8 cellular contexts compared by ENCODE assay signal in genomic region chr20:1266167-1266973, GRCh38.
DNase-seq lines count a peak whose midpoint lies in the region; ATAC-seq lines count a peak whose summit lies in the region.

TSS of gene SNPH (plus strand) at chr20:1266294. CDS start at chr20:1296240, 29,946 bp downstream.

- H3K27ac ChIP-seq in caudate nucleus (ENCODE audit: low read depth, low read length), result peak within 1 kb of the TSS; percentile 58

- peak; percentile 81 for ATAC-seq in GM19463 (IDR thresholded peaks at IDR 0.05; ENCODE audit: unreplicated experiment)
- ATAC-seq in activated CD4-positive, CD25-positive, alpha-beta regulatory T cell treated with anti-CD3 and anti-CD28 coated beads, Interleukin-2, amount 50 U/mL, for 24 hours, result peak; percentile 93 to 95

- DNase-seq in AG08396 (ENCODE audit: low spot score) (peak; percentile 86), NCI-H1105 treated with DMSO at 0.1 percent for 48 hours (lab: John Stamatoyannopoulos, UW) (peak; percentile 60), caudate nucleus (lab: John Stamatoyannopoulos, UW) (peak in 49 of 61 donors; percentile 19 to 85 (median 57)), iris pigment epithelial cell (ENCODE audit: low read depth) (peak; percentile 84), smooth muscle cell of the brain vasculature (ENCODE audit: low read depth, low spot score) (peak; percentile 17), cerebellar nuclear complex (lab: John Stamatoyannopoulos, UW) (no peak)

Comparison
In these comparisons a context has a peak if more than half of its experiments do, and no peak if none do; other contexts are left out.
1. DNase-seq: peak in AG08396 (single experiment), NCI-H1105 treated with DMSO at 0.1 percent for 48 hours (single experiment), caudate nucleus (49 of 61), iris pigment epithelial cell (single experiment) and smooth muscle cell of the brain vasculature (single experiment); none in cerebellar nuclear complex (0 of 2).